8 cellular contexts compared by ENCODE assay signal in genomic region chr5:79774171-79774854, GRCh38.
DNase-seq lines count a peak whose midpoint lies in the region; ATAC-seq and TF ChIP-seq lines count a peak whose summit lies in the region.

No MANE protein-coding gene starts in this region.

- no peak overlapping the region for H3K27ac ChIP-seq in HCT116 (ENCODE audit: low read depth, low read length)

- peak overlapping the region; percentile 9; the same call in 1 of the 2 replicates for H3K4me2 ChIP-seq in HCT116 (ENCODE audit: low read length)

- TF ChIP-seq RAD21 in HCT116 (IDR thresholded peaks at IDR 0.05; ENCODE audit: low read depth), result peak; percentile 63

- DNase-seq in Caco-2, result peak; percentile 78 to 81
- peak; percentile 41 for DNase-seq in HCT116 (ENCODE audit: low read depth, low spot score)
- peak; percentile 44 for DNase-seq in activated CD8-positive, alpha-beta T cell treated with anti-CD3 and anti-CD28 coated beads, Interleukin-2, amount 10 ng/mL, durations not matched to agents 7 days and 5 days
- peak; percentile 9 for DNase-seq in iris pigment epithelial cell (ENCODE audit: low read depth)
- no peak for DNase-seq in activated CD8-positive, alpha-beta memory T cell treated with anti-CD3 and anti-CD28 coated beads, Interleukin-2, amount 10 ng/mL, durations not matched to agents 7 days and 5 days
- no peak for DNase-seq in NCI-H1436 (lab: John Stamatoyannopoulos, UW)

- no peaks in the 10 kb centered on the region for H3K4me1 ChIP-seq in Caco-2
- peaks cover 0 to 4% of the 10 kb centered on the region in 2 experiments; a peak in 1 of 4 replicates for H3K4me1 ChIP-seq in HCT116 (ENCODE audit: control insufficient read depth in 1 of 2, insufficient read depth in 2 of 2, low read length in 2 of 2)

- no peaks in the 10 kb centered on the region for H3K36me3 Mint-ChIP-seq in Caco-2 (ENCODE audit: insufficient read depth, unreplicated experiment)
- H3K36me3 Mint-ChIP-seq in activated CD8-positive, alpha-beta T cell treated with anti-CD3 and anti-CD28 coated beads, Interleukin-2, amount 10 ng/mL, durations not matched to agents 7 days and 5 days (ENCODE audit: low read depth), result no peaks in the 10 kb centered on the region
- H3K36me3 Mint-ChIP-seq in activated CD8-positive, alpha-beta memory T cell treated with anti-CD3 and anti-CD28 coated beads, Interleukin-2, amount 10 ng/mL, durations not matched to agents 7 days and 5 days, result no peaks in the 10 kb centered on the region

- no peaks in the 10 kb centered on the region for H3K9me2 ChIP-seq in HCT116 (ENCODE audit: insufficient read depth)

- H3K9ac ChIP-seq in HCT116 (ENCODE audit: low read length), result no peak overlapping the region

- ATAC-seq in HCT116 (peak; percentile 100), HG03039 (IDR thresholded peaks at IDR 0.05; ENCODE audit: unreplicated experiment) (no peak), GM19397 (IDR thresholded peaks at IDR 0.05; ENCODE audit: unreplicated experiment) (no peak)
- peak; percentile 36 for ATAC-seq in activated CD8-positive, alpha-beta T cell treated with anti-CD3 and anti-CD28 coated beads, Interleukin-2, amount 10 ng/mL, durations not matched to agents 7 days and 5 days
- ATAC-seq in activated CD8-positive, alpha-beta memory T cell treated with anti-CD3 and anti-CD28 coated beads, Interleukin-2, amount 10 ng/mL, durations not matched to agents 7 days and 5 days, result no peak

- no peak overlapping the region for H3K4me3 Mint-ChIP-seq in Caco-2 (ENCODE audit: unreplicated experiment)
- H3K4me3 Mint-ChIP-seq in activated CD8-positive, alpha-beta T cell treated with anti-CD3 and anti-CD28 coated beads, Interleukin-2, amount 10 ng/mL, durations not matched to agents 7 days and 5 days, result no peak overlapping the region
- no peak overlapping the region for H3K4me3 Mint-ChIP-seq in activated CD8-positive, alpha-beta memory T cell treated with anti-CD3 and anti-CD28 coated beads, Interleukin-2, amount 10 ng/mL, durations not matched to agents 7 days and 5 days

- no peaks in the 10 kb centered on the region for H3K36me3 ChIP-seq in Caco-2 (ENCODE audit: control insufficient read depth, insufficient read depth, low read length)
- no peaks in the 10 kb centered on the region for H3K36me3 ChIP-seq in HCT116 (ENCODE audit: control insufficient read depth in 1 of 2, insufficient read depth in 2 of 2, low read length in 2 of 2)

- CTCF ChIA-PET in Caco-2 (lab: Charles Lee) (interaction anchor here (0.6 to 1.4 kb wide), 11 partner anchors 10 to 749 kb away, joined by 3 to 15 read pairs (median 3); no protein-coding TSS in a partner anchor), HCT116 (lab: Charles Lee) (interaction anchor here (0.7 to 1.9 kb wide), 12 partner anchors 11 to 793 kb away, joined by 3 to 6 read pairs (median 3); no protein-coding TSS in a partner anchor)
- CTCF ChIA-PET in activated CD8-positive, alpha-beta T cell treated with anti-CD3 and anti-CD28 coated beads, Interleukin-2, amount 10 ng/mL, durations not matched to agents 7 days and 5 days (lab: Charles Lee), result interaction anchor here (0.8 to 2.9 kb wide), 11 partner anchors 9 to 93 kb away, joined by 3 to 22 read pairs (median 4); no protein-coding TSS in a partner anchor
- CTCF ChIA-PET in activated CD8-positive, alpha-beta memory T cell treated with anti-CD3 and anti-CD28 coated beads, Interleukin-2, amount 10 ng/mL, durations not matched to agents 7 days and 5 days (lab: Charles Lee), result interaction anchor here (0.7 to 2.8 kb wide), 7 partner anchors 11 to 309 kb away, joined by 3 to 7 read pairs (median 3); no protein-coding TSS in a partner anchor

- H3K27ac Mint-ChIP-seq in Caco-2 (ENCODE audit: unreplicated experiment), result no peak overlapping the region
- peak overlapping the region; percentile 22 for H3K27ac Mint-ChIP-seq in activated CD8-positive, alpha-beta T cell treated with anti-CD3 and anti-CD28 coated beads, Interleukin-2, amount 10 ng/mL, durations not matched to agents 7 days and 5 days
- no peak overlapping the region for H3K27ac Mint-ChIP-seq in activated CD8-positive, alpha-beta memory T cell treated with anti-CD3 and anti-CD28 coated beads, Interleukin-2, amount 10 ng/mL, durations not matched to agents 7 days and 5 days

- RAD21 ChIA-PET in HCT116 (lab: Charles Lee; ENCODE audit: low non-redundant PET in 1 of 2, low total read pairs in 2 of 2, uncharacterized antibody in 2 of 2, unreplicated experiment in 2 of 2), result interaction anchor here (0.6 to 0.7 kb wide), 2 partner anchors 61 to 183 kb away, joined by 3 read pairs; no protein-coding TSS in a partner anchor

- H3K27me3 Mint-ChIP-seq in Caco-2 (ENCODE audit: insufficient read depth, unreplicated experiment), result no peaks in the 10 kb centered on the region
- no peaks in the 10 kb centered on the region for H3K27me3 Mint-ChIP-seq in activated CD8-positive, alpha-beta T cell treated with anti-CD3 and anti-CD28 coated beads, Interleukin-2, amount 10 ng/mL, durations not matched to agents 7 days and 5 days (ENCODE audit: low read depth)
- peaks cover 18% of the 10 kb centered on the region for H3K27me3 Mint-ChIP-seq in activated CD8-positive, alpha-beta memory T cell treated with anti-CD3 and anti-CD28 coated beads, Interleukin-2, amount 10 ng/mL, durations not matched to agents 7 days and 5 days

- H3K4me3 ChIP-seq in Caco-2 (ENCODE audit: low read depth, low read length) (no peak overlapping the region), HCT116 (replicated peaks in 1 of 2; ENCODE audit: low read depth in 1 of 2, low read length in 2 of 2) (no peak overlapping the region)

- intact Hi-C loops in Caco-2 (cut with micrococcal nuclease; ENCODE audit: unreplicated experiment), result loop anchor here (5.0 kb wide), 1 partner anchor 162 kb away; the partner anchor contains the start of gene TENT2
- intact Hi-C loops in HCT116 (cut with micrococcal nuclease), result no loop called here

- H3K79me2 ChIP-seq in HCT116 (ENCODE audit: insufficient read depth, low read length), result no peaks in the 10 kb centered on the region

- H4K20me1 ChIP-seq in HCT116 (ENCODE audit: insufficient read depth), result no peaks in the 10 kb centered on the region

- peaks cover under 1% of the 10 kb centered on the region for H3K9me3 Mint-ChIP-seq in Caco-2 (ENCODE audit: unreplicated experiment)
- peaks cover 4% of the 10 kb centered on the region for H3K9me3 Mint-ChIP-seq in activated CD8-positive, alpha-beta T cell treated with anti-CD3 and anti-CD28 coated beads, Interleukin-2, amount 10 ng/mL, durations not matched to agents 7 days and 5 days (ENCODE audit: insufficient read depth)
- H3K9me3 Mint-ChIP-seq in activated CD8-positive, alpha-beta memory T cell treated with anti-CD3 and anti-CD28 coated beads, Interleukin-2, amount 10 ng/mL, durations not matched to agents 7 days and 5 days (ENCODE audit: low read depth), result peaks cover 2% of the 10 kb centered on the region

- no peak for TF ChIP-seq POLR2A in HCT116 (IDR thresholded peaks at IDR 0.05; ENCODE audit: borderline replicate concordance, extremely low read depth, insufficient read depth, insufficient read length)

- POLR2A ChIA-PET in Caco-2 (lab: Charles Lee) (no interaction called here), HCT116 (lab: Charles Lee) (interaction anchor here (0.9 kb wide), 1 partner anchor 80 kb away, joined by 3 read pairs; no protein-coding TSS in a partner anchor)
- POLR2A ChIA-PET in activated CD8-positive, alpha-beta T cell treated with anti-CD3 and anti-CD28 coated beads, Interleukin-2, amount 10 ng/mL, durations not matched to agents 7 days and 5 days (lab: Charles Lee), result no interaction called here

- no peaks in the 10 kb centered on the region for H3K27me3 ChIP-seq in Caco-2 (replicated peaks; ENCODE audit: control insufficient read depth, insufficient read depth, low read length)
- H3K27me3 ChIP-seq in HCT116 (ENCODE audit: insufficient read depth, low read length), result no peaks in the 10 kb centered on the region

- H3K9me3 ChIP-seq in Caco-2 (no peaks in the 10 kb centered on the region; the same call in 1 of the 2 replicates), HCT116 (ENCODE audit: control insufficient read depth in 1 of 2, insufficient read depth in 1 of 2, low read depth in 1 of 2, low read length in 2 of 2) (no peaks in the 10 kb centered on the region)

- H2AFZ ChIP-seq in HCT116 (ENCODE audit: low read depth, low read length, poor library complexity, severe bottlenecking), result peak overlapping the region; percentile 46

- no TSS peak for BruUV-seq in Caco-2 (replicated peaks; lab: Mats Ljungman, UMichigan)
- no TSS peak for BruUV-seq in HCT116 (replicated peaks; lab: Mats Ljungman, UMichigan)

- TF ChIP-seq CTCF in Caco-2 (IDR thresholded peaks at IDR 0.05; ENCODE audit: insufficient read depth in 1 of 2, low read depth in 1 of 2, low read length in 1 of 2, severe bottlenecking in 1 of 2, unreplicated experiment in 1 of 2), result peak; percentile 44 to 80
- TF ChIP-seq CTCF in HCT116 (IDR thresholded peaks at IDR 0.05 in 2 of 3, conservative IDR thresholded peaks at IDR 0.05 in 1 of 3; ENCODE audit: borderline replicate concordance in 1 of 3, insufficient read depth in 1 of 3, low read depth in 2 of 3, low read length in 2 of 3), result peak; percentile 46 to 73 (median 67); a peak in 5 of 6 replicates

- H3K4me1 Mint-ChIP-seq in Caco-2 (ENCODE audit: low read depth, unreplicated experiment), result no peaks in the 10 kb centered on the region
- peaks cover 12% of the 10 kb centered on the region for H3K4me1 Mint-ChIP-seq in activated CD8-positive, alpha-beta T cell treated with anti-CD3 and anti-CD28 coated beads, Interleukin-2, amount 10 ng/mL, durations not matched to agents 7 days and 5 days (ENCODE audit: low read depth)
- H3K4me1 Mint-ChIP-seq in activated CD8-positive, alpha-beta memory T cell treated with anti-CD3 and anti-CD28 coated beads, Interleukin-2, amount 10 ng/mL, durations not matched to agents 7 days and 5 days, result no peaks in the 10 kb centered on the region

Comparison
In these comparisons a context has a peak if more than half of its experiments do, and no peak if none do; other contexts are left out.
1. DNase-seq: peak in Caco-2 (2 of 2), HCT116 (single experiment), activated CD8-positive, alpha-beta T cell treated with anti-CD3 and anti-CD28 coated beads, Interleukin-2, amount 10 ng/mL, durations not matched to agents 7 days and 5 days (single experiment) and iris pigment epithelial cell (single experiment); none in activated CD8-positive, alpha-beta memory T cell treated with anti-CD3 and anti-CD28 coated beads, Interleukin-2, amount 10 ng/mL, durations not matched to agents 7 days and 5 days (single experiment) and NCI-H1436 (single experiment).
2. ATAC-seq: peak in HCT116 (single experiment) and activated CD8-positive, alpha-beta T cell treated with anti-CD3 and anti-CD28 coated beads, Interleukin-2, amount 10 ng/mL, durations not matched to agents 7 days and 5 days (single experiment); none in HG03039 (single experiment), activated CD8-positive, alpha-beta memory T cell treated with anti-CD3 and anti-CD28 coated beads, Interleukin-2, amount 10 ng/mL, durations not matched to agents 7 days and 5 days (single experiment) and GM19397 (single experiment).